ENCODE assay signal across 1 cellular context in genomic region chr11:18457435-18457834, GRCh38.
TF ChIP-seq lines count a peak whose summit lies in the region.

No MANE protein-coding gene starts in this region.

TF ChIP-seq in endothelial cell of umbilical vein, 7 proteins besides CTCF, POLR2A, EP300 and RAD21 (continued from another document):
- TF ChIP-seq FOS (IDR thresholded peaks at IDR 0.05; ENCODE audit: borderline replicate concordance, insufficient read depth, low read length): peak; percentile 75
- no peak for TF ChIP-seq MAX (IDR thresholded peaks at IDR 0.05; ENCODE audit: insufficient read depth, insufficient read length)
- TF ChIP-seq JUN (IDR thresholded peaks at IDR 0.05; ENCODE audit: borderline replicate concordance, insufficient read depth, insufficient read length, low read depth): peak; percentile 57
- TF ChIP-seq MYC (IDR thresholded peaks at IDR 0.05; ENCODE audit: low read depth, low read length): no peak
- TF ChIP-seq EZH2 (IDR thresholded peaks at IDR 0.05; ENCODE audit: borderline replicate concordance, low read depth, low read length, severe bottlenecking): no peak
TF ChIP-seq in endothelial cell of umbilical vein: peak in this region for 3.
